27 cellular contexts compared by ENCODE assay signal in genomic region chr4:121814756-121815155, GRCh38. TPM values are rescaled to one million over a fixed set of nuclear protein-coding genes. Genes with fewer than 3 reads are reported as not detected.
"Had no signal": no experiment of that assay in that cellular context is flagged by ENCODE, and none has a peak within 500 bp of the region (broad histone marks: within the 10 kb centered on the region; RNA-seq: fewer than 3 reads in every experiment).

No MANE protein-coding gene starts in this region.

- ATAC-seq: activated T-helper 17 cell treated with anti-CD3 and anti-CD28 coated beads, Interleukin-2, amount 50 U/mL, for 72 hours; left lobe of liver; natural killer cell treated with Interleukin-12 subunit alpha and Interleukin-12 subunit beta and Interleukin-15 and Interleukin-18, amount 100 ng/mL, for 72 hours had no signal

- H3K27ac Mint-ChIP-seq: activated T-helper 17 cell treated with anti-CD3 and anti-CD28 coated beads, Interleukin-2, amount 50 U/mL, for 72 hours; brain; mesothelial cell of epicardium; natural killer cell treated with Interleukin-12 subunit alpha and Interleukin-12 subunit beta and Interleukin-15 and Interleukin-18, amount 100 ng/mL, for 72 hours had no signal

- H3K4me1 ChIP-seq: colonic mucosa, suprapubic skin, transverse colon, vagina had no signal

- H3K9me3 Mint-ChIP-seq: activated T-helper 17 cell treated with anti-CD3 and anti-CD28 coated beads, Interleukin-2, amount 50 U/mL, for 72 hours; brain; mesothelial cell of epicardium; natural killer cell treated with Interleukin-12 subunit alpha and Interleukin-12 subunit beta and Interleukin-15 and Interleukin-18, amount 100 ng/mL, for 72 hours had no signal

- H3K4me3 Mint-ChIP-seq: activated T-helper 17 cell treated with anti-CD3 and anti-CD28 coated beads, Interleukin-2, amount 50 U/mL, for 72 hours; brain; mesothelial cell of epicardium; natural killer cell treated with Interleukin-12 subunit alpha and Interleukin-12 subunit beta and Interleukin-15 and Interleukin-18, amount 100 ng/mL, for 72 hours had no signal

- H3K27ac ChIP-seq: colonic mucosa, suprapubic skin, transverse colon, vagina, WERI-Rb-1 had no signal

- H3K4me1 Mint-ChIP-seq: mesothelial cell of epicardium had no signal

- H3K4me3 ChIP-seq: colonic mucosa, lung, suprapubic skin, transverse colon, vagina had no signal

- H3K27me3 ChIP-seq: colonic mucosa, suprapubic skin, transverse colon, vagina had no signal

- FAIRE-seq: endometrium, frontal cortex, kidney had no signal

- DNase-seq: activated CD4-positive, alpha-beta T cell treated with anti-CD3 and anti-CD28 coated beads, Interleukin-2, amount 50 U/mL, for 4 hours; activated naive CD4-positive, alpha-beta T cell; anterior cingulate cortex; caudate nucleus; colonic mucosa; erythroblast; kidney; nucleus accumbens; posterior cingulate gyrus; stimulated activated CD4-positive, alpha-beta T cell treated with anti-CD3 and anti-CD28 coated beads, Interleukin-12 subunit alpha, Interleukin-12 subunit beta, amount 100 ng/mL, for 4 hours; stimulated activated CD4-positive, alpha-beta T cell treated with anti-CD3 and anti-CD28 coated beads, Interleukin-1b, Interleukin-23, amount 100 ng/mL, for 48 hours; stimulated activated CD8-positive, alpha-beta memory T cell treated with anti-CD3 and anti-CD28 coated beads, Interleukin-4, amount 100 ng/mL, for 48 hours; stimulated activated naive CD4-positive, alpha-beta T cell treated with Interleukin-2 at 50 U/mL for 16 hours; transverse colon; WERI-Rb-1 had no signal

- H3K27me3 Mint-ChIP-seq: activated T-helper 17 cell treated with anti-CD3 and anti-CD28 coated beads, Interleukin-2, amount 50 U/mL, for 72 hours; brain; natural killer cell treated with Interleukin-12 subunit alpha and Interleukin-12 subunit beta and Interleukin-15 and Interleukin-18, amount 100 ng/mL, for 72 hours had no signal

- H3K9me3 ChIP-seq: colonic mucosa, suprapubic skin, transverse colon, vagina had no signal

RNA-seq across cellular contexts. Expression of gene SMIM43, which starts 49.8 kb away (rescaled TPM):
- total RNA-seq: activated CD8-positive, alpha-beta memory T cell treated with anti-CD3 and anti-CD28 coated beads for 36 hours; kidney; left lobe of liver; mesothelial cell of epicardium; natural killer cell treated with Interleukin-12 subunit alpha and Interleukin-12 subunit beta and Interleukin-15 and Interleukin-18, amount 100 ng/mL, for 72 hours; suprapubic skin; T-helper 2 cell treated with Interferon-gamma antibody and Interleukin-4, amounts not matched to agents 100 ng/mL and 5 ng/mL, for 36 hours; vagina had no signal
